16 cellular contexts compared by ENCODE assay signal in genomic region chr4:3486556-3487270, GRCh38. TPM values are rescaled to one million over a fixed set of nuclear protein-coding genes. Genes with fewer than 3 reads are reported as not detected.
DNase-seq lines count a peak whose midpoint lies in the region; ATAC-seq and TF ChIP-seq lines count a peak whose summit lies in the region.
"Had no signal": no experiment of that assay in that cellular context is flagged by ENCODE, and none has a peak within 500 bp of the region (broad histone marks: within the 10 kb centered on the region; RNA-seq: fewer than 3 reads in every experiment).

No MANE protein-coding gene starts in this region.

- H3K9me2 ChIP-seq in GM23338 (ENCODE audit: insufficient read depth) (no peaks in the 10 kb centered on the region), neural cell (ENCODE audit: insufficient read depth, low read length) (no peaks in the 10 kb centered on the region)

- peaks cover 74% of the 10 kb centered on the region for H3K27me3 Mint-ChIP-seq in GM23338 (ENCODE audit: insufficient read depth, low read depth, poor library complexity)
- H3K27me3 Mint-ChIP-seq in CD8-positive, alpha-beta memory T cell, result peaks cover 19% of the 10 kb centered on the region in 2 donors

- H2AFZ ChIP-seq in GM23338 (no peak overlapping the region), neural cell (ENCODE audit: low read depth, low read length) (no peak overlapping the region)
- H2AFZ ChIP-seq: parathyroid adenoma had no signal

- H3K27me3 ChIP-seq in GM23338 (ENCODE audit: insufficient read depth) (peaks cover 97% of the 10 kb centered on the region), SJCRH30 (no peaks in the 10 kb centered on the region), neural cell (ENCODE audit: insufficient read depth, low read depth, low read length) (no peaks in the 10 kb centered on the region)
- peaks cover 5% of the 10 kb centered on the region for H3K27me3 ChIP-seq in CD8-positive, alpha-beta memory T cell (ENCODE audit: insufficient read depth, low read length, poor library complexity, severe bottlenecking)

- peak overlapping the region; percentile 3 for H3K9ac ChIP-seq in neural cell (ENCODE audit: low read length)
- H3K9ac ChIP-seq: parathyroid adenoma had no signal

- peak; percentile 56 for DNase-seq in NCI-H345 (lab: John Stamatoyannopoulos, UW)
- no peak for DNase-seq in NCI-H345 treated with DMSO at 0.1 percent for 48 hours (lab: John Stamatoyannopoulos, UW; ENCODE audit: unreplicated experiment)
- DNase-seq in GM23338 (ENCODE audit: low spot score), result no peak
- peak; percentile 85 to 86 for DNase-seq in SJCRH30
- DNase-seq in effector CD8-positive, alpha-beta T cell (lab: John Stamatoyannopoulos, UW), result no peak
- no peak for DNase-seq in CD8-positive, alpha-beta memory T cell
- DNase-seq: activated gamma-delta T cell treated with Interleukin-2 at 50 U/mL for 16 hours, dermis blood vessel endothelial cell, NCI-H1694 had no signal

- H3K36me3 ChIP-seq in GM23338 (ENCODE audit: insufficient read depth), result no peaks in the 10 kb centered on the region
- no peaks in the 10 kb centered on the region; the same call in 1 of the 2 replicates for H3K36me3 ChIP-seq in SJCRH30
- H3K36me3 ChIP-seq in neural cell (ENCODE audit: insufficient read depth, low read length), result no peaks in the 10 kb centered on the region
- no peaks in the 10 kb centered on the region for H3K36me3 ChIP-seq in CD8-positive, alpha-beta memory T cell (ENCODE audit: insufficient read depth, low read length)

- TF ChIP-seq RAD21 in neural cell (conservative IDR thresholded peaks at IDR 0.05), result no peak

- H3K4me3 ChIP-seq in GM23338 (no peak overlapping the region), SJCRH30 (no peak overlapping the region), neural cell (ENCODE audit: low read length) (no peak overlapping the region)
- no peak overlapping the region for H3K4me3 ChIP-seq in CD8-positive, alpha-beta memory T cell (ENCODE audit: low read length)
- H3K4me3 ChIP-seq: GM12878, thoracic aorta had no signal

- no peak for TF ChIP-seq EP300 in neural cell (conservative IDR thresholded peaks at IDR 0.05; ENCODE audit: poor library complexity, severe bottlenecking)

- H3K79me2 ChIP-seq in GM23338 (replicated peaks; ENCODE audit: insufficient read depth) (no peaks in the 10 kb centered on the region), neural cell (replicated peaks; ENCODE audit: insufficient read depth, low read length) (no peaks in the 10 kb centered on the region)
- H3K79me2 ChIP-seq: parathyroid adenoma had no signal

- no peak overlapping the region for H3K4me3 Mint-ChIP-seq in GM23338
- no peak overlapping the region for H3K4me3 Mint-ChIP-seq in CD8-positive, alpha-beta memory T cell

- peaks cover 11% of the 10 kb centered on the region for H3K4me1 Mint-ChIP-seq in GM23338
- peaks cover 0 to 5% (median 0%) of the 10 kb centered on the region in 3 donors for H3K4me1 Mint-ChIP-seq in CD8-positive, alpha-beta memory T cell

- H3K9me3 ChIP-seq in SJCRH30 (replicated peaks) (no peaks in the 10 kb centered on the region), neural cell (ENCODE audit: low read length) (no peaks in the 10 kb centered on the region)
- no peaks in the 10 kb centered on the region for H3K9me3 ChIP-seq in CD8-positive, alpha-beta memory T cell (ENCODE audit: low read length)
- H3K9me3 ChIP-seq: thoracic aorta had no signal

- H3K36me3 Mint-ChIP-seq in GM23338 (ENCODE audit: low read depth), result no peaks in the 10 kb centered on the region
- H3K36me3 Mint-ChIP-seq in CD8-positive, alpha-beta memory T cell, result no peaks in the 10 kb centered on the region

- H3K4me2 ChIP-seq in GM23338 (no peak overlapping the region), neural cell (ENCODE audit: low read length) (no peak overlapping the region)

- TF ChIP-seq CTCF in GM23338 (conservative IDR thresholded peaks at IDR 0.05; ENCODE audit: low read depth in 2 of 2) (no peak), neural cell (IDR thresholded peaks at IDR 0.05; ENCODE audit: poor library complexity, severe bottlenecking) (no peak)

- peaks cover 8% of the 10 kb centered on the region for H3K4me1 ChIP-seq in GM23338 (ENCODE audit: insufficient read depth)
- H3K4me1 ChIP-seq in SJCRH30, result peaks cover 48% of the 10 kb centered on the region
- H3K4me1 ChIP-seq in CD8-positive, alpha-beta memory T cell (ENCODE audit: insufficient read depth, low read length), result peaks cover 5% of the 10 kb centered on the region
- H3K4me1 ChIP-seq: parathyroid adenoma had no signal

- H3F3A ChIP-seq in GM23338 (replicated peaks; ENCODE audit: low read depth), result no peaks in the 10 kb centered on the region
- H3F3A ChIP-seq in neural cell (ENCODE audit: insufficient read depth, low read length, poor library complexity, severe bottlenecking), result no peaks in the 10 kb centered on the region

- H3K27ac ChIP-seq in GM23338 (ENCODE audit: low read depth) (no peak overlapping the region), SJCRH30 (no peak overlapping the region), neural cell (ENCODE audit: low read length) (no peak overlapping the region)
- H3K27ac ChIP-seq in CD8-positive, alpha-beta memory T cell (ENCODE audit: low read depth, low read length), result no peak overlapping the region
- H3K27ac ChIP-seq: parathyroid adenoma had no signal

- CTCF ChIA-PET in CD8-positive, alpha-beta memory T cell (lab: Charles Lee), result no interaction called here

- POLR2A ChIA-PET in CD8-positive, alpha-beta memory T cell (lab: Charles Lee), result no interaction called here

- no peak overlapping the region for H3K27ac Mint-ChIP-seq in GM23338
- H3K27ac Mint-ChIP-seq in CD8-positive, alpha-beta memory T cell, result no peak overlapping the region

- ATAC-seq in GM23338 (peak; percentile 41), GM18861 (IDR thresholded peaks at IDR 0.05; ENCODE audit: unreplicated experiment) (no peak)
- ATAC-seq: GM12878 had no signal

- H4K20me1 ChIP-seq in GM23338 (replicated peaks; ENCODE audit: insufficient read depth) (no peaks in the 10 kb centered on the region; the same call in 1 of the 2 replicates), neural cell (ENCODE audit: insufficient read depth) (no peaks in the 10 kb centered on the region)

- H3K9me3 Mint-ChIP-seq in GM23338, result peaks cover 4% of the 10 kb centered on the region
- no peaks in the 10 kb centered on the region for H3K9me3 Mint-ChIP-seq in CD8-positive, alpha-beta memory T cell

TF ChIP-seq in GM23338, 12 proteins besides CTCF, POLR2A, EP300 and RAD21 (continues in another document):
- no peak for TF ChIP-seq NANOG (IDR thresholded peaks at IDR 0.05; ENCODE audit: borderline replicate concordance)

TF ChIP-seq in neural cell, 6 proteins besides CTCF, POLR2A, EP300 and RAD21:
- TF ChIP-seq TAF1 (IDR thresholded peaks at IDR 0.05; ENCODE audit: low read depth) (no peak), EZH2 (IDR thresholded peaks at IDR 0.05; ENCODE audit: borderline replicate concordance, insufficient read depth, low read length, poor library complexity, severe bottlenecking) (no peak), SMC3 (conservative IDR thresholded peaks at IDR 0.05; ENCODE audit: poor library complexity) (no peak), MXI1 (conservative IDR thresholded peaks at IDR 0.05; ENCODE audit: poor library complexity, severe bottlenecking) (no peak), POLR2AphosphoS5 (IDR thresholded peaks at IDR 0.05) (no peak), REST (IDR thresholded peaks at IDR 0.05; ENCODE audit: borderline replicate concordance) (no peak)

RNA-seq across cellular contexts. Expression of gene DOK7, which starts 23.6 kb away (rescaled TPM):
- 0.52 and 0.54 TPM in 2 replicates for total RNA-seq in GM23338 (2014; rRNA removed; shearing (Covaris generic))
- polyA plus RNA-seq in GM23338 (2016; fragmentation: Nextera tagmentation; extraction: Ambion mirVana) (0.31 and 0.34 TPM in 2 replicates), neural cell (0.66 TPM in 1 of 2 replicates, not detected in the other)
- 8.6 and 9.6 TPM in 2 replicates for total RNA-seq in SJCRH30 (2014; rRNA removed; shearing (Covaris generic))
- polyA minus RNA-seq in neural cell, result 1.2 TPM in 1 of 2 replicates, not detected in the other
- not detected for total RNA-seq in CD8-positive, alpha-beta memory T cell
- not detected for polyA plus RNA-seq in CD8-positive, alpha-beta memory T cell
- total RNA-seq: SK-MEL-5 had no signal

RNA-seq across cellular contexts. Expression of gene HGFAC, which starts 44.9 kb away (rescaled TPM):
- total RNA-seq in GM23338 (2014; rRNA removed; shearing (Covaris generic)), result 0.94 TPM in 1 of 2 replicates, not detected in the other
- polyA plus RNA-seq in GM23338 (2016; fragmentation: Nextera tagmentation; extraction: Ambion mirVana) (not detected in 2 replicates), neural cell (16.2 and 17.8 TPM in 2 replicates)
- total RNA-seq in SJCRH30 (2014; rRNA removed; shearing (Covaris generic)), result 0.12 and 0.63 TPM in 2 replicates
- 2.9 and 4.4 TPM in 2 replicates for polyA minus RNA-seq in neural cell
- total RNA-seq in CD8-positive, alpha-beta memory T cell, result not detected
- polyA plus RNA-seq in CD8-positive, alpha-beta memory T cell, result not detected
- total RNA-seq: Daoy, SK-MEL-5 had no signal
- polyA plus RNA-seq: GM12878 had no signal

RNA-seq across cellular contexts. Expression of gene LRPAP1, which starts 45.5 kb away (rescaled TPM):
- total RNA-seq in GM23338 (2014; rRNA removed; shearing (Covaris generic)), result 70.2 and 82.5 TPM in 2 replicates
- polyA plus RNA-seq in GM23338 (2016; fragmentation: Nextera tagmentation; extraction: Ambion mirVana), result 57.2 and 63.0 TPM in 2 replicates
- 107 and 109 TPM in 2 replicates for total RNA-seq in SJCRH30 (2014; rRNA removed; shearing (Covaris generic))
- 91.1 and 123 TPM in 2 replicates for polyA plus RNA-seq in neural cell
- 36.8 and 62.6 TPM in 2 replicates for polyA minus RNA-seq in neural cell
- total RNA-seq in CD8-positive, alpha-beta memory T cell, result 10 to 100 TPM; 89.0 to 94.9 TPM
- polyA plus RNA-seq in CD8-positive, alpha-beta memory T cell, result 140 TPM

Comparison
In these comparisons a context has a peak if more than half of its experiments do, and no peak if none do; other contexts are left out.
1. DNase-seq: peak in NCI-H345 (single experiment) and SJCRH30 (2 of 2); none in NCI-H345 treated with DMSO at 0.1 percent for 48 hours (single experiment), GM23338 (single experiment), effector CD8-positive, alpha-beta T cell (single experiment) and CD8-positive, alpha-beta memory T cell (0 of 5).